Comparison of ENCODE assay signal across 26 cellular contexts in the genomic region with DNA sequence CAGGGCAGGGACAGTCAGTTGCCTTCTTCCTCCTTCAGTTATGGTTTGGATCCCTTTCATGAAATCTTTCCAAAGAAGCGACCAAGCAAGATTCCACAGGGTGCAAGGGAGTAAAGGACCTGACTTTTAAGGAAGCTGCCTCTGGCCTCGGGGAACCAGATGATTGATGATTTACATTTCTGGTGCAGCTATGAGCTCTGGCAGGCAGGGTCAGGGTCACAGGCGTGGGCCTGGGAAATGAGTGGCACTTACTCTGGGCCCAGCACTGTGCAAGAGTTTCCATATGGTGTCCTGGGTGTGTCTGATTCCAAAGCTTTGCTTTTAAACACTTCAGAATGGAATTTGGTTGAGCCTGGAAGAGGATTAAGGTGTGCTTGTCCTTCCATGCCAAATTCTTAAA. TPM values are rescaled to one million over a fixed set of nuclear protein-coding genes. Genes with fewer than 3 reads are reported as not detected.
A peak's percentile ranks its signal among the peaks of the same experiment; 100 is the strongest.
DNase-seq lines count a peak whose midpoint lies in the region; ATAC-seq and TF ChIP-seq lines count a peak whose summit lies in the region.
"Had no signal": no experiment of that assay in that cellular context is flagged by ENCODE, and none has a peak within 500 bp of the region (broad histone marks: within the 10 kb centered on the region; RNA-seq: fewer than 3 reads in every experiment).

No MANE protein-coding gene starts in this region.

- DNase-seq in Right ventricle myocardium inferior (ENCODE audit: missing footprints) (peak; percentile 20), right cardiac atrium (no peak), WERI-Rb-1 (no peak), fibroblast of the aortic adventitia (ENCODE audit: low read depth) (peak; percentile 67), type B pancreatic cell (ENCODE audit: extremely low spot score, unreplicated experiment) (no peak), colonic mucosa (no peak), MV-4-11 (lab: John Stamatoyannopoulos, UW) (no peak)
- DNase-seq: activated CD4-positive, alpha-beta T cell treated with anti-CD3 and anti-CD28 coated beads, Interleukin-2, amount 50 U/mL, for 48 hours; activated T-cell treated with anti-CD3 and anti-CD28 coated beads for 4 hours; DMS 273 treated with DMSO at 0.1 percent for 48 hours; effector memory CD4-positive, alpha-beta T cell; foreskin melanocyte; hypothalamus; kidney glomerular epithelial cell; midbrain; NCI-H1105 treated with DMSO at 0.1 percent for 48 hours; NCI-H2107; NCI-H524 treated with DMSO at 0.1 percent for 48 hours; SIG-M5; spleen; T-helper 17 cell; uterus had no signal

- TF ChIP-seq CTCF in WERI-Rb-1 (IDR thresholded peaks at IDR 0.05; ENCODE audit: low read depth, low read length) (no peak), fibroblast of the aortic adventitia (IDR thresholded peaks at IDR 0.05; ENCODE audit: insufficient read depth, low read length) (no peak), type B pancreatic cell (conservative IDR thresholded peaks at IDR 0.05) (no peak), colonic mucosa (IDR thresholded peaks at IDR 0.05) (no peak)

- peaks cover 4% of the 10 kb centered on the region; the same call in 1 of the 2 replicates for H3K36me3 ChIP-seq in WERI-Rb-1
- H3K36me3 ChIP-seq in colonic mucosa: no peaks in the 10 kb centered on the region
- H3K36me3 ChIP-seq: uterus had no signal

- peaks cover 59% of the 10 kb centered on the region for H3K4me1 Mint-ChIP-seq in type B pancreatic cell (ENCODE audit: unreplicated experiment)

- H3K27me3 ChIP-seq in right cardiac atrium (ENCODE audit: control insufficient read depth, insufficient read depth) (no peaks in the 10 kb centered on the region), WERI-Rb-1 (ENCODE audit: insufficient read depth, low read depth, severe bottlenecking) (no peaks in the 10 kb centered on the region), colonic mucosa (no peaks in the 10 kb centered on the region)
- H3K27me3 ChIP-seq: spleen, uterus had no signal

- peak overlapping the region; percentile 70 for H3K27ac Mint-ChIP-seq in type B pancreatic cell
- H3K27ac Mint-ChIP-seq: T-helper 17 cell had no signal

- H3K36me3 Mint-ChIP-seq in type B pancreatic cell: peaks cover 7% of the 10 kb centered on the region

- H3K9me3 Mint-ChIP-seq in type B pancreatic cell: no peaks in the 10 kb centered on the region
- H3K9me3 Mint-ChIP-seq: central memory CD8-positive, alpha-beta T cell had no signal

- H3K4me1 ChIP-seq in right cardiac atrium (ENCODE audit: control insufficient read depth, insufficient read depth, low read length) (no peaks in the 10 kb centered on the region), colonic mucosa (no peaks in the 10 kb centered on the region)

- H3K27ac ChIP-seq in right cardiac atrium (ENCODE audit: low read length) (no peak overlapping the region), WERI-Rb-1 (peak overlapping the region; percentile 86), colonic mucosa (no peak overlapping the region)
- H3K27ac ChIP-seq: BLaER1 treated with 17β-estradiol and CSF1 and Interleukin-3, amounts not matched to agents 10 nM and 100 nM; spleen; VCaP had no signal

- H3K9me3 ChIP-seq in right cardiac atrium (ENCODE audit: control insufficient read depth, low read length) (no peaks in the 10 kb centered on the region), WERI-Rb-1 (ENCODE audit: severe bottlenecking) (no peaks in the 10 kb centered on the region), colonic mucosa (no peaks in the 10 kb centered on the region)
- H3K9me3 ChIP-seq: BLaER1 treated with 17β-estradiol and CSF1 and Interleukin-3, amounts not matched to agents 10 nM and 100 nM; spleen; uterus had no signal

- H3K4me3 ChIP-seq in right cardiac atrium (ENCODE audit: low read length): no peak overlapping the region
- H3K4me3 ChIP-seq in WERI-Rb-1 (ENCODE audit: low read depth, low read length): no peak overlapping the region
- H3K4me3 ChIP-seq in fibroblast of the aortic adventitia (ENCODE audit: low read depth, low read length): no peak overlapping the region
- no peak overlapping the region for H3K4me3 ChIP-seq in colonic mucosa
- H3K4me3 ChIP-seq: BLaER1 treated with 17β-estradiol and CSF1 and Interleukin-3, amounts not matched to agents 10 nM and 100 nM; spleen; uterus had no signal

- intact Hi-C loops in Right ventricle myocardium inferior (cut with DNase I): no loop called here
- intact Hi-C loops in right cardiac atrium (cut with DNase I): no loop called here
- intact Hi-C loops in colonic mucosa (cut with DNase I): loop anchor here (10.0 kb wide), 1 partner anchor 162 kb away; no protein-coding TSS in a partner anchor

- no peak overlapping the region for H3K9ac ChIP-seq in colonic mucosa (ENCODE audit: low read depth in 2 of 2, low read length in 2 of 2)
- H3K9ac ChIP-seq: BLaER1 treated with 17β-estradiol and CSF1 and Interleukin-3, amounts not matched to agents 10 nM and 100 nM had no signal

- H3K27me3 Mint-ChIP-seq in type B pancreatic cell: no peaks in the 10 kb centered on the region
- H3K27me3 Mint-ChIP-seq: central memory CD8-positive, alpha-beta T cell; T-helper 17 cell had no signal

- 77% methylated on average over 3 of the region's 3 CpGs for WGBS in right cardiac atrium

- no peak for ATAC-seq in Right ventricle myocardium inferior
- no peak for ATAC-seq in right cardiac atrium
- no peak for ATAC-seq in GM19035 (IDR thresholded peaks at IDR 0.05; ENCODE audit: unreplicated experiment)
- ATAC-seq: T-helper 17 cell had no signal

- H3K4me3 Mint-ChIP-seq in type B pancreatic cell: peak overlapping the region; percentile 34
- H3K4me3 Mint-ChIP-seq: central memory CD8-positive, alpha-beta T cell; T-helper 17 cell had no signal

RNA-seq across cellular contexts. Expression of a gene that starts 7.2 kb away (rescaled TPM):
- total RNA-seq in Right ventricle myocardium inferior (not detected), right cardiac atrium (1 to 10 TPM in 1 of 4 donors, under 1 TPM in 3; 0.71 to 1.6 (median 0.75) TPM), fibroblast of the aortic adventitia (ENCODE audit: low replicate concordance) (62.7 and 68.9 TPM in 2 replicates), type B pancreatic cell (ENCODE audit: low replicate concordance) (83.7 and 370 TPM in 2 replicates), colonic mucosa (1 to 10 TPM; 1.2 to 1.4 TPM)
- 1.3 TPM for polyA plus RNA-seq in right cardiac atrium

RNA-seq across cellular contexts. Expression of a gene that starts 15.6 kb away (rescaled TPM):
- 16.6 TPM for total RNA-seq in Right ventricle myocardium inferior
- total RNA-seq in right cardiac atrium: 10 to 100 TPM; 14.4 to 19.7 (median 17.3) TPM
- polyA plus RNA-seq in right cardiac atrium: 18.8 TPM
- total RNA-seq in fibroblast of the aortic adventitia (ENCODE audit: low replicate concordance): 4.1 and 10.9 TPM in 2 replicates
- total RNA-seq in type B pancreatic cell (ENCODE audit: low replicate concordance): 35.2 and 39.7 TPM in 2 replicates
- 10 to 100 TPM; 31.3 to 51.9 TPM for total RNA-seq in colonic mucosa

RNA-seq across cellular contexts. Expression of a gene that starts 15.9 kb away (rescaled TPM):
- total RNA-seq in Right ventricle myocardium inferior (13.1 TPM), right cardiac atrium (10 to 100 TPM; 13.0 to 23.0 (median 13.9) TPM), fibroblast of the aortic adventitia (ENCODE audit: low replicate concordance) (9.9 and 27.4 TPM in 2 replicates), type B pancreatic cell (ENCODE audit: low replicate concordance) (35.3 and 42.0 TPM in 2 replicates), colonic mucosa (10 to 100 TPM; 23.4 to 30.0 TPM)
- 9.2 TPM for polyA plus RNA-seq in right cardiac atrium

RNA-seq across cellular contexts. Expression of a gene that starts 28.3 kb away (rescaled TPM):
- 103 TPM for total RNA-seq in Right ventricle myocardium inferior
- 10 to 100 TPM; 63.4 to 88.5 (median 74.9) TPM for total RNA-seq in right cardiac atrium
- polyA plus RNA-seq in right cardiac atrium: 145 TPM
- total RNA-seq in fibroblast of the aortic adventitia (ENCODE audit: low replicate concordance): 19.0 and 42.8 TPM in 2 replicates
- 47.4 and 58.6 TPM in 2 replicates for total RNA-seq in type B pancreatic cell (ENCODE audit: low replicate concordance)
- total RNA-seq in colonic mucosa: 10 to 100 TPM; 39.1 to 86.7 TPM

RNA-seq across cellular contexts. Expression of a gene that starts 35.4 kb away (rescaled TPM):
- total RNA-seq in Right ventricle myocardium inferior (131 TPM), right cardiac atrium (100 to 1,000 TPM; 146 to 282 (median 170) TPM), fibroblast of the aortic adventitia (ENCODE audit: low replicate concordance) (44.5 and 83.0 TPM in 2 replicates), type B pancreatic cell (ENCODE audit: low replicate concordance) (8.1 and 125 TPM in 2 replicates), colonic mucosa (1 to 10 TPM; 5.3 to 8.1 TPM)
- 257 TPM for polyA plus RNA-seq in right cardiac atrium
- total RNA-seq: T-helper 17 cell had no signal

Comparison
In these comparisons a context has a peak if more than half of its experiments do, and no peak if none do; other contexts are left out.
1. DNase-seq: peak in Right ventricle myocardium inferior (single experiment) and fibroblast of the aortic adventitia (single experiment); none in right cardiac atrium (0 of 3), WERI-Rb-1 (single experiment), type B pancreatic cell (single experiment), colonic mucosa (single experiment) and MV-4-11 (single experiment).
2. RNA of a gene that starts 7.2 kb away (total RNA-seq): 83.7 to 370 TPM in type B pancreatic cell and 62.7 to 68.9 TPM in fibroblast of the aortic adventitia; 1.2 to 1.4 TPM in colonic mucosa, 0.71 to 1.6 TPM in right cardiac atrium and not detected in Right ventricle myocardium inferior (single experiment); every median in the first group is over 10 times any median in the second.